ENCODE assay signal across 8 cellular contexts in the genomic region with DNA sequence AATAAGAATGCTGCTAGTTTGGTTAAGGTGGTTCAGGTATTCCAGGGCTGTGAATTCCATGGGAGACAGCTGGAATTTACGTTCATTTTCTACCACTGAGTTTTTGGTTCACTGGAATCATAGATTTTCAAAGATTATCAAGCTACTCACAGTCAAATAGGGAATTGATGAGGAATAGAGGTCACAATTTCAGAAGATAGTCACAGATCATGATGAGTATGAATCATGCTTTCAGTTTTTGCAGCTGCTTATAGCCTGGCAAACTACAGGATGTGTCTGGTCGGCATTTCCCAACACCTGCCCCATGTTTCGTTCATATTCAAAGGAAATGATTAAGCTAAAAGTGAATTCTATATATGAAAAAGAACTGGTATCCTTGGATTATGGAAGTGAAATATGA. TPM values are rescaled to one million over a fixed set of nuclear protein-coding genes. Genes with fewer than 3 reads are reported as not detected.
DNase-seq lines count a peak whose midpoint lies in the region; ATAC-seq and TF ChIP-seq lines count a peak whose summit lies in the region.

No MANE protein-coding gene starts in this region.

- no peak for TF ChIP-seq CTCF in left ventricle myocardium inferior (IDR thresholded peaks at IDR 0.05; ENCODE audit: borderline replicate concordance)

- DNase-seq in RKO (ENCODE audit: low spot score) = peak; percentile 29
- peak; percentile 54 for DNase-seq in myocyte (ENCODE audit: low read depth)
- no peak for DNase-seq in left ventricle myocardium inferior
- DNase-seq in LoVo (ENCODE audit: low spot score) = no peak
- DNase-seq in islet precursor cell = no peak
- no peak for DNase-seq in DMS 273 (lab: John Stamatoyannopoulos, UW; ENCODE audit: unreplicated experiment)

- no peak overlapping the region for H3K4me3 ChIP-seq in left ventricle myocardium inferior

- no peaks in the 10 kb centered on the region for H3K36me3 ChIP-seq in left ventricle myocardium inferior

- peak; percentile 95 for ATAC-seq in GM18909 (IDR thresholded peaks at IDR 0.05; ENCODE audit: poor library complexity, unreplicated experiment)
- peak; percentile 96 for ATAC-seq in HG02840 (IDR thresholded peaks at IDR 0.05; ENCODE audit: low FRiP score, unreplicated experiment)

- no peaks in the 10 kb centered on the region for H3K27me3 ChIP-seq in left ventricle myocardium inferior (ENCODE audit: low read depth)

- no peak overlapping the region for H3K27ac ChIP-seq in left ventricle myocardium inferior (replicated peaks)

- no peaks in the 10 kb centered on the region for H3K9me3 ChIP-seq in left ventricle myocardium inferior (replicated peaks)

- H3K4me1 ChIP-seq in left ventricle myocardium inferior = peaks cover 4% of the 10 kb centered on the region

- intact Hi-C loops in left ventricle myocardium inferior (cut with micrococcal nuclease) = no loop called here

RNA-seq across cellular contexts. Expression of a gene that starts 58.7 kb away (rescaled TPM):
- total RNA-seq in myocyte (26.0 and 26.5 TPM in 2 replicates), left ventricle myocardium inferior (37.2 TPM)
- polyA plus RNA-seq in myocyte (2012) = 11.2 TPM

Comparison
In these comparisons a context has a peak if more than half of its experiments do, and no peak if none do; other contexts are left out.
1. DNase-seq: peak in RKO (single experiment) and myocyte (single experiment); none in left ventricle myocardium inferior (single experiment), LoVo (single experiment), islet precursor cell (single experiment) and DMS 273 (single experiment).